20 cellular contexts compared by ENCODE assay signal in the genomic region with DNA sequence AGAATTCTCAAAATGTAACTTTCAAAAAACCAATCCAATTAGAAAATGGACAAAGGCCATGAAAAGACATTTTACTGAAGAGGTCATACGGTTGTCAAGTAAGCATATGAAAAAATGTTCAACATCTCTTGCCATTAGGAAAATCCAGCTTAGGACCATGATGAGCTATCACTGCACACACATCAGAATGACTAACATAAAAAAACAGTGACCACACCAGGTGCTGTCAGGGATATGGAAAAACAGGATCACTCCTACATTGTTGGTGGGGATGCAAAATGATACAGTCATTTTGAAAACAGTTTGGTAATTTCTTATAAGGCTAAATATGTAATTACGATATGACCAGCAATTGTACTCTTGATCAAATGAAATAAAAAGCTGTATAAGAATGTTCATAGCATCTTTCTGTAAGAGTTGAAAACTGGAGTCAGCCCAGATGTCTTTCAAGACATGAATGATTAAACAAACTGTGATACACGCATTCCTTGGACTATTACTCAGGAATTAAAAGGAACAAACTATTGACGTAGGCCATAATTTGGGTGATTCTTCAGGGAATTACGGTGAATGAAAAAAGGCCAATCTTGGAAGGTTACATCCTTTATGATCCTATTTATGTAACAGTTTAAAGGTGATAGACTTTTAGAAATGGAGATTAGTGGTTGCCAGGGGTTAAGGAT. TPM values are rescaled to one million over a fixed set of nuclear protein-coding genes. Genes with fewer than 3 reads are reported as not detected.
A peak's percentile ranks its signal among the peaks of the same experiment; 100 is the strongest.
DNase-seq lines count a peak whose midpoint lies in the region; ATAC-seq and TF ChIP-seq lines count a peak whose summit lies in the region.
"Had no signal": no experiment of that assay in that cellular context is flagged by ENCODE, and none has a peak within 500 bp of the region (broad histone marks: within the 10 kb centered on the region; RNA-seq: fewer than 3 reads in every experiment).

No MANE protein-coding gene starts in this region.

- no peak for ATAC-seq in activated naive CD8-positive, alpha-beta T cell treated with anti-CD3 and anti-CD28 coated beads, Interleukin-2, amount 10 ng/mL, durations not matched to agents 7 days and 5 days (ENCODE audit: low read depth)
- no peak for ATAC-seq in stimulated activated naive CD8-positive, alpha-beta T cell treated with anti-CD3 and anti-CD28 coated beads, Interleukin-15, Interleukin-2, amounts not matched to agents 100 U/mL and 50 U/mL, for 24 hours
- no peak for ATAC-seq in right lobe of liver
- ATAC-seq: left lung had no signal

- TF ChIP-seq CTCF in right lobe of liver (IDR thresholded peaks at IDR 0.05) (no peak), right atrium auricular region (IDR thresholded peaks at IDR 0.05) (no peak)

- no peak overlapping the region for H3K27ac Mint-ChIP-seq in activated naive CD8-positive, alpha-beta T cell treated with anti-CD3 and anti-CD28 coated beads, Interleukin-2, amount 10 ng/mL, durations not matched to agents 7 days and 5 days
- H3K27ac Mint-ChIP-seq in activated naive CD8-positive, alpha-beta T cell treated with anti-CD3 and anti-CD28 coated beads for 36 hours, result no peak overlapping the region

- 91% methylated on average over 5 of the region's 5 CpGs for WGBS in right lobe of liver (ENCODE audit: insufficient coverage, low coverage, low lambda C conversion rate, missing lambda C conversion rate)

- H3K36me3 ChIP-seq in right lobe of liver (no peaks in the 10 kb centered on the region), right atrium auricular region (no peaks in the 10 kb centered on the region)
- H3K36me3 ChIP-seq: left lung, Peyer's patch, prostate gland, suprapubic skin had no signal

- H3K36me3 Mint-ChIP-seq in activated naive CD8-positive, alpha-beta T cell treated with anti-CD3 and anti-CD28 coated beads, Interleukin-2, amount 10 ng/mL, durations not matched to agents 7 days and 5 days, result peaks cover 45% of the 10 kb centered on the region
- H3K36me3 Mint-ChIP-seq in activated naive CD8-positive, alpha-beta T cell treated with anti-CD3 and anti-CD28 coated beads for 36 hours, result peaks cover 2% of the 10 kb centered on the region

- no peak for DNase-seq in activated naive CD8-positive, alpha-beta T cell treated with anti-CD3 and anti-CD28 coated beads, Interleukin-2, amount 10 ng/mL, durations not matched to agents 7 days and 5 days
- no peak for DNase-seq in activated naive CD8-positive, alpha-beta T cell treated with anti-CD3 and anti-CD28 coated beads for 36 hours
- DNase-seq in RPMI7951 (ENCODE audit: low read depth), result peak; percentile 37
- DNase-seq in fibroblast of gingiva (ENCODE audit: low read depth), result peak; percentile 31
- DNase-seq in stimulated activated naive CD8-positive, alpha-beta T cell treated with anti-CD3 and anti-CD28 coated beads, Interleukin-15, Interleukin-2, amounts not matched to agents 100 U/mL and 50 U/mL, for 24 hours, result no peak
- no peak for DNase-seq in right lobe of liver
- DNase-seq in right atrium auricular region (ENCODE audit: low spot score), result no peak
- DNase-seq in NCI-H2196 treated with DMSO at 0.1 percent for 48 hours (lab: John Stamatoyannopoulos, UW; ENCODE audit: unreplicated experiment), result no peak
- DNase-seq: activated CD4-positive, alpha-beta T cell treated with anti-CD3 and anti-CD28 coated beads for 1 hour; activated T-cell treated with anti-CD3 and anti-CD28 coated beads for 4 hours; COR-L47; GF-D8; left lung; MV-4-11; NCI-H2081; NCI-H69; Peyer's patch had no signal

- intact Hi-C loops in right lobe of liver (cut with DNase I), result no loop called here

- no peaks in the 10 kb centered on the region for H3K9me3 ChIP-seq in right lobe of liver
- peaks cover 0 to 13% of the 10 kb centered on the region in 2 donors for H3K9me3 ChIP-seq in right atrium auricular region
- H3K9me3 ChIP-seq: prostate gland, suprapubic skin had no signal

- H3K27me3 ChIP-seq in right lobe of liver, result no peaks in the 10 kb centered on the region
- no peaks in the 10 kb centered on the region for H3K27me3 ChIP-seq in right atrium auricular region
- H3K27me3 ChIP-seq: left lung, Peyer's patch, suprapubic skin had no signal

- H3K27ac ChIP-seq in right lobe of liver, result no peak overlapping the region
- no peak overlapping the region for H3K27ac ChIP-seq in right atrium auricular region
- H3K27ac ChIP-seq: left lung, Peyer's patch, prostate gland, suprapubic skin had no signal

- POLR2A ChIA-PET in activated naive CD8-positive, alpha-beta T cell treated with anti-CD3 and anti-CD28 coated beads, Interleukin-2, amount 10 ng/mL, durations not matched to agents 7 days and 5 days (lab: Charles Lee), result interaction anchor here (4.8 kb wide), 1 partner anchor 28 kb away, joined by 40 read pairs; a partner anchor contains a TSS

- TF ChIP-seq POLR2A in right lobe of liver (IDR thresholded peaks at IDR 0.05), result no peak

- peak overlapping the region; percentile 9 for H3K4me3 Mint-ChIP-seq in activated naive CD8-positive, alpha-beta T cell treated with anti-CD3 and anti-CD28 coated beads, Interleukin-2, amount 10 ng/mL, durations not matched to agents 7 days and 5 days
- no peak overlapping the region for H3K4me3 Mint-ChIP-seq in activated naive CD8-positive, alpha-beta T cell treated with anti-CD3 and anti-CD28 coated beads for 36 hours
- H3K4me3 Mint-ChIP-seq: activated naive CD4-positive, alpha-beta T cell treated with anti-CD3 and anti-CD28 coated beads, Interleukin-2, amount 50 U/mL, for 24 hours had no signal

- H3K4me1 Mint-ChIP-seq in activated naive CD8-positive, alpha-beta T cell treated with anti-CD3 and anti-CD28 coated beads, Interleukin-2, amount 10 ng/mL, durations not matched to agents 7 days and 5 days, result peaks cover 49% of the 10 kb centered on the region
- H3K4me1 Mint-ChIP-seq in activated naive CD8-positive, alpha-beta T cell treated with anti-CD3 and anti-CD28 coated beads for 36 hours, result peaks cover 29% of the 10 kb centered on the region

- peaks cover 23% of the 10 kb centered on the region for H3K9me3 Mint-ChIP-seq in activated naive CD8-positive, alpha-beta T cell treated with anti-CD3 and anti-CD28 coated beads, Interleukin-2, amount 10 ng/mL, durations not matched to agents 7 days and 5 days
- H3K9me3 Mint-ChIP-seq in activated naive CD8-positive, alpha-beta T cell treated with anti-CD3 and anti-CD28 coated beads for 36 hours, result peaks cover 8% of the 10 kb centered on the region

- H3K4me1 ChIP-seq in right lobe of liver (no peaks in the 10 kb centered on the region), right atrium auricular region (peaks cover 0 to 11% of the 10 kb centered on the region in 2 donors)
- H3K4me1 ChIP-seq: prostate gland had no signal

- peaks cover 25% of the 10 kb centered on the region for H3K27me3 Mint-ChIP-seq in activated naive CD8-positive, alpha-beta T cell treated with anti-CD3 and anti-CD28 coated beads, Interleukin-2, amount 10 ng/mL, durations not matched to agents 7 days and 5 days
- peaks cover 67% of the 10 kb centered on the region for H3K27me3 Mint-ChIP-seq in activated naive CD8-positive, alpha-beta T cell treated with anti-CD3 and anti-CD28 coated beads for 36 hours

- no peak overlapping the region for H3K4me3 ChIP-seq in right lobe of liver
- H3K4me3 ChIP-seq in right atrium auricular region, result no peak overlapping the region
- H3K4me3 ChIP-seq: left lung, Peyer's patch, prostate gland, suprapubic skin had no signal

RNA-seq across cellular contexts. Expression of a gene that starts 26.9 kb away (rescaled TPM):
- total RNA-seq in activated naive CD8-positive, alpha-beta T cell treated with anti-CD3 and anti-CD28 coated beads, Interleukin-2, amount 10 ng/mL, durations not matched to agents 7 days and 5 days, result 10 to 100 TPM; 18.3 to 21.5 TPM
- total RNA-seq in activated naive CD8-positive, alpha-beta T cell treated with anti-CD3 and anti-CD28 coated beads for 36 hours, result 1 to 10 TPM; 1.9 to 2.4 TPM
- total RNA-seq in RPMI7951 (2014; rRNA removed; shearing (Covaris generic)), result 9.3 and 10.3 TPM in 2 replicates
- 1 to 10 TPM; 2.6 to 7.5 (median 4.8) TPM for total RNA-seq in right lobe of liver
- 10 to 100 TPM in 1 of 2 donors, 1 to 10 TPM in 1; 5.2 to 13.4 TPM for total RNA-seq in right atrium auricular region

Comparison
In these comparisons a context has a peak if more than half of its experiments do, and no peak if none do; other contexts are left out.
1. DNase-seq: peak in RPMI7951 (single experiment) and fibroblast of gingiva (single experiment); none in activated naive CD8-positive, alpha-beta T cell treated with anti-CD3 and anti-CD28 coated beads, Interleukin-2, amount 10 ng/mL, durations not matched to agents 7 days and 5 days (single experiment), activated naive CD8-positive, alpha-beta T cell treated with anti-CD3 and anti-CD28 coated beads for 36 hours (single experiment), stimulated activated naive CD8-positive, alpha-beta T cell treated with anti-CD3 and anti-CD28 coated beads, Interleukin-15, Interleukin-2, amounts not matched to agents 100 U/mL and 50 U/mL, for 24 hours (single experiment), right lobe of liver (0 of 3), right atrium auricular region (single experiment) and NCI-H2196 treated with DMSO at 0.1 percent for 48 hours (single experiment).